23 cellular contexts compared by ENCODE assay signal in the genomic region with DNA sequence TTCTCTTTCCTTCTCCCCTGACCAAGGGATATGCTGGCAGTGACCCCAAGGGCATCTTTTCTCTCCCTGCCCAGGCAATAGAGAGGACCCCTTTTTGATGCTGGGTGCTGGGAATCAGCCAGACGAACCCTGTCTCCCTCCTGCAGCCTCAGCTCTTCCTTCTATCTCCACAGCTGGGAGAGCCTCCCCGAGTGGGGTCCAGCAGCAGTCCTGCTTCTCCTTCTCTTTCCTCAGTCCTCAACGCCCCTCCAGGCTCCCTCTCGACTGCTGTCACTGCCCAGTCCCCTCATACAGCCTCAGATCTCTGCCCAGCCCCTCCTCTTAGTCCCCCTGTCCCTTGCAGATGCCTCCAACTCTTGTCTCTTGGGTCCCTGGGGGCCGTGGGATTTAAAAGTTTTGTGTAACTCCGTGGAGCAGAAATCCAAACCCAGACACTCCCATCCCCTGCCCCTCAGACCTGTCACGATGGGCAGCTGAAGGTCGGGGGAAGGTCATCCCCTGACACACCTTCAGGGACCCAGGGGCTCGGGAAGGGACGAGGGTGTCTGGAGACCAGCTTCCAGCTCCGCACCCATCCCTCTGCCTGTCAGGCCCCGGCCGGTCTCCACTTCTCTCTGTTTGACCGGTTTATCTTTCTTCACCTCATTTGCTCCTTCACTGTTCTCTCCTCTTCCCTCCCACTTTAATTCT. TPM values are rescaled to one million over a fixed set of nuclear protein-coding genes. Genes with fewer than 3 reads are reported as not detected.
DNase-seq lines count a peak whose midpoint lies in the region; ATAC-seq and TF ChIP-seq lines count a peak whose summit lies in the region.
"Had no signal": no experiment of that assay in that cellular context is flagged by ENCODE, and none has a peak within 500 bp of the region (broad histone marks: within the 10 kb centered on the region; RNA-seq: fewer than 3 reads in every experiment).

No MANE protein-coding gene starts in this region.

- H3K4me3 ChIP-seq in heart right ventricle (no peak overlapping the region), neural progenitor cell (no peak overlapping the region)
- H3K4me3 ChIP-seq: adrenal gland, breast epithelium, GM23338, left lung, mucosa of descending colon, vagina had no signal

- no peak overlapping the region for H3K4me3 Mint-ChIP-seq in activated T-helper 17 cell treated with anti-CD3 and anti-CD28 coated beads, Interleukin-2, amount 50 U/mL, for 72 hours
- H3K4me3 Mint-ChIP-seq in neural progenitor cell = peak overlapping the region; percentile 19
- H3K4me3 Mint-ChIP-seq: activated CD8-positive, alpha-beta memory T cell treated with anti-CD3 and anti-CD28 coated beads, Interleukin-2, amount 10 ng/mL, durations not matched to agents 7 days and 5 days; CD4-positive, alpha-beta memory T cell; GM23338 had no signal

- DNase-seq in cardiac septum (ENCODE audit: low spot score) (peak; percentile 60), heart right ventricle (no peak), neural progenitor cell (ENCODE audit: low spot score) (no peak), T1000 (lab: John Stamatoyannopoulos, UW) (no peak), activated gamma-delta T cell (lab: John Stamatoyannopoulos, UW) (no peak), NCI-H2107 (lab: John Stamatoyannopoulos, UW) (no peak)
- DNase-seq: activated CD4-positive, alpha-beta T cell treated with anti-CD3 and anti-CD28 coated beads for 48 hours; activated CD8-positive, alpha-beta memory T cell treated with anti-CD3 and anti-CD28 coated beads, Interleukin-2, amount 10 ng/mL, durations not matched to agents 7 days and 5 days; adrenal gland; CD4-positive, alpha-beta memory T cell; cortex of kidney; DMS79; Karpas-422; mucosa of descending colon; NCI-H1048; NCI-H2029; RPMI8226 had no signal

- H3K4me1 Mint-ChIP-seq in activated T-helper 17 cell treated with anti-CD3 and anti-CD28 coated beads, Interleukin-2, amount 50 U/mL, for 72 hours = peaks cover 16% of the 10 kb centered on the region
- H3K4me1 Mint-ChIP-seq in neural progenitor cell = peaks cover 25% of the 10 kb centered on the region

- H2AFZ ChIP-seq in neural progenitor cell (replicated peaks) = no peak overlapping the region

- H3K27ac ChIP-seq in heart right ventricle (peak overlapping the region in 1 of 10 donors; percentile 74), neural progenitor cell (no peak overlapping the region)
- H3K27ac ChIP-seq: breast epithelium, vagina had no signal

- H3K36me3 Mint-ChIP-seq in activated T-helper 17 cell treated with anti-CD3 and anti-CD28 coated beads, Interleukin-2, amount 50 U/mL, for 72 hours (ENCODE audit: low read depth) = no peaks in the 10 kb centered on the region
- no peaks in the 10 kb centered on the region for H3K36me3 Mint-ChIP-seq in neural progenitor cell
- H3K36me3 Mint-ChIP-seq: activated CD8-positive, alpha-beta memory T cell treated with anti-CD3 and anti-CD28 coated beads, Interleukin-2, amount 10 ng/mL, durations not matched to agents 7 days and 5 days; CD4-positive, alpha-beta memory T cell had no signal

- no peak overlapping the region for H3K9ac ChIP-seq in neural progenitor cell

- no peak overlapping the region for H3K4me2 ChIP-seq in neural progenitor cell
- H3K4me2 ChIP-seq: GM23338 had no signal

- H3K36me3 ChIP-seq in heart right ventricle (no peaks in the 10 kb centered on the region), neural progenitor cell (no peaks in the 10 kb centered on the region)
- H3K36me3 ChIP-seq: adrenal gland, breast epithelium, left lung, vagina had no signal

- H3K4me1 ChIP-seq in heart right ventricle = peaks cover 0 to 16% (median 0%) of the 10 kb centered on the region in 9 donors
- peaks cover 10% of the 10 kb centered on the region for H3K4me1 ChIP-seq in neural progenitor cell
- H3K4me1 ChIP-seq: adrenal gland, breast epithelium, vagina had no signal

- H3K27ac Mint-ChIP-seq in activated T-helper 17 cell treated with anti-CD3 and anti-CD28 coated beads, Interleukin-2, amount 50 U/mL, for 72 hours = peak overlapping the region; percentile 70
- peak overlapping the region; percentile 23 for H3K27ac Mint-ChIP-seq in neural progenitor cell
- H3K27ac Mint-ChIP-seq: activated CD8-positive, alpha-beta memory T cell treated with anti-CD3 and anti-CD28 coated beads, Interleukin-2, amount 10 ng/mL, durations not matched to agents 7 days and 5 days; GM23338 had no signal

- TF ChIP-seq CTCF in heart right ventricle (IDR thresholded peaks at IDR 0.05) (no peak), neural progenitor cell (IDR thresholded peaks at IDR 0.05) (no peak)

- H3K27me3 Mint-ChIP-seq in activated T-helper 17 cell treated with anti-CD3 and anti-CD28 coated beads, Interleukin-2, amount 50 U/mL, for 72 hours = peaks cover 26% of the 10 kb centered on the region
- peaks cover 26% of the 10 kb centered on the region for H3K27me3 Mint-ChIP-seq in neural progenitor cell (ENCODE audit: insufficient read depth, low read depth)

- intact Hi-C loops in cardiac septum (cut with DNase I) = no loop called here
- intact Hi-C loops in heart right ventricle (cut with DNase I) = no loop called here

- WGBS in heart right ventricle, 2 donors = 48 to 56% methylated on average over 14 of the region's 14 CpGs

- no peaks in the 10 kb centered on the region for H3K79me2 ChIP-seq in neural progenitor cell (ENCODE audit: low read depth)

- H3K9me3 ChIP-seq in heart right ventricle = no peaks in the 10 kb centered on the region
- H3K9me3 ChIP-seq in neural progenitor cell (ENCODE audit: low read depth) = no peaks in the 10 kb centered on the region
- H3K9me3 ChIP-seq: adrenal gland, breast epithelium, left lung, mucosa of descending colon, vagina had no signal

- no peaks in the 10 kb centered on the region for H3K9me3 Mint-ChIP-seq in activated T-helper 17 cell treated with anti-CD3 and anti-CD28 coated beads, Interleukin-2, amount 50 U/mL, for 72 hours
- peaks cover 4% of the 10 kb centered on the region for H3K9me3 Mint-ChIP-seq in neural progenitor cell
- H3K9me3 Mint-ChIP-seq: CD4-positive, alpha-beta memory T cell; GM23338 had no signal

- H3K27me3 ChIP-seq in heart right ventricle = peaks cover 0 to 65% (median 41%) of the 10 kb centered on the region in 7 donors
- H3K27me3 ChIP-seq in neural progenitor cell = peaks cover 76% of the 10 kb centered on the region
- H3K27me3 ChIP-seq: breast epithelium, vagina had no signal

- H4K20me1 ChIP-seq in neural progenitor cell (ENCODE audit: low read depth) = peaks cover 2% of the 10 kb centered on the region

- ATAC-seq in heart right ventricle = no peak
- no peak for ATAC-seq in activated T-helper 17 cell treated with anti-CD3 and anti-CD28 coated beads, Interleukin-2, amount 50 U/mL, for 72 hours (replicated peaks)
- no peak for ATAC-seq in HG03442 (IDR thresholded peaks at IDR 0.05; ENCODE audit: unreplicated experiment)
- ATAC-seq: GM23338 had no signal

- peaks cover 7% of the 10 kb centered on the region for H3F3A ChIP-seq in neural progenitor cell (ENCODE audit: low read depth)

RNA-seq across cellular contexts. Expression of gene ETV3L, which starts 5.8 kb away (rescaled TPM):
- not detected for total RNA-seq in cardiac septum
- not detected for total RNA-seq in heart right ventricle
- not detected for polyA plus RNA-seq in heart right ventricle
- total RNA-seq in activated T-helper 17 cell treated with anti-CD3 and anti-CD28 coated beads, Interleukin-2, amount 50 U/mL, for 72 hours = under 1 TPM in 1 of 2 donors, not detected in 1; 0.26 TPM
- 0.25 TPM in 1 of 2 replicates, not detected in the other for total RNA-seq in neural progenitor cell (ENCODE audit: low replicate concordance)
- total RNA-seq: activated CD8-positive, alpha-beta memory T cell treated with anti-CD3 and anti-CD28 coated beads, Interleukin-2, amount 10 ng/mL, durations not matched to agents 7 days and 5 days; adrenal gland; breast epithelium; CD4-positive, alpha-beta memory T cell; GM23338; left lung; mucosa of descending colon; vagina had no signal
- polyA plus RNA-seq: adrenal gland; CD4-positive, alpha-beta memory T cell; GM23338 had no signal

RNA-seq across cellular contexts. Expression of gene ETV3, which starts 32.8 kb away (rescaled TPM):
- total RNA-seq in cardiac septum (19.7 TPM), heart right ventricle (10 to 100 TPM; 15.5 to 27.5 (median 21.4) TPM), neural progenitor cell (ENCODE audit: low replicate concordance) (13.7 and 19.5 TPM in 2 replicates)
- polyA plus RNA-seq in heart right ventricle = 1 to 10 TPM; 3.7 to 4.2 TPM
- total RNA-seq in activated T-helper 17 cell treated with anti-CD3 and anti-CD28 coated beads, Interleukin-2, amount 50 U/mL, for 72 hours = 10 to 100 TPM; 18.4 to 39.4 TPM

RNA-seq across cellular contexts. Expression of gene ARHGEF11, which starts 59.9 kb away (rescaled TPM):
- total RNA-seq in cardiac septum = 29.8 TPM
- total RNA-seq in heart right ventricle = 10 to 100 TPM; 23.7 to 34.5 (median 28.4) TPM
- 10 to 100 TPM; 10.4 to 13.0 TPM for polyA plus RNA-seq in heart right ventricle
- 1 to 10 TPM; 4.1 to 4.7 TPM for total RNA-seq in activated T-helper 17 cell treated with anti-CD3 and anti-CD28 coated beads, Interleukin-2, amount 50 U/mL, for 72 hours
- 31.9 and 33.8 TPM in 2 replicates for total RNA-seq in neural progenitor cell (ENCODE audit: low replicate concordance)
